Comparison of ENCODE assay signal across 8 cellular contexts in the genomic region with DNA sequence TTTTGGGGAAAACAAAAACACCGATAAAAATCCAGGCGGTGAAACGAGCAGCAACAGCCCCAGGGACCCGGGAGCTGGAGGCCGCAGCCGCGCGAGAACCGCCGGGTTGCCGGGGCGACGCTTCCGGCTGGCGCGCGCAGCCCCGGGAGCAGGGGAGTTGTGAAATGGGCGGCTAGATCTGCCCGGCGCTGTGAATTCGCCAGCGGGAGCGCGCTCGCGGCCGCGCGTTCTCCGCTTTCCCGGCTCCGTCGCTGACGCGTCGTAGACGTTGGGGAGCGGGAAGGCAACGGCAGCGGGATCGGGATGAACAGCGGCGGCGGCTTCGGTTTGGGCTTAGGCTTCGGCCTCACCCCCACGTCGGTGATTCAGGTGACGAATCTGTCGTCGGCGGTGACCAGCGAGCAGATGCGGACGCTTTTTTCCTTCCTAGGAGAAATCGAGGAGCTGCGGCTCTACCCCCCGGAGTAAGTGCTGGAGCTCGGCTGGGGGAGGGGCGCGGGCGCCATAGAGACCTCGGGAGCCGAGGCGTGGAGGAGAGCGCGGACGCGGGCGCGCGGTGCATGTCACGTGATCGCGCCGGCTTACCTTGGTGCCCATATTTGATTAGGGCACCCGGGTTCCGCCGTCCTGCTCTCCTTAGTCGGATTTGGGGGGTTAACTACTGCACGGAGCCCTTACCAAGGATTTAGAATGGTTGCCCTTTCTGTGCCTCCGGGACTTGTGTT. TPM values are rescaled to one million over a fixed set of nuclear protein-coding genes. Genes with fewer than 3 reads are reported as not detected.
DNase-seq lines count a peak whose midpoint lies in the region; ATAC-seq and TF ChIP-seq lines count a peak whose summit lies in the region.

A gene with protein sequence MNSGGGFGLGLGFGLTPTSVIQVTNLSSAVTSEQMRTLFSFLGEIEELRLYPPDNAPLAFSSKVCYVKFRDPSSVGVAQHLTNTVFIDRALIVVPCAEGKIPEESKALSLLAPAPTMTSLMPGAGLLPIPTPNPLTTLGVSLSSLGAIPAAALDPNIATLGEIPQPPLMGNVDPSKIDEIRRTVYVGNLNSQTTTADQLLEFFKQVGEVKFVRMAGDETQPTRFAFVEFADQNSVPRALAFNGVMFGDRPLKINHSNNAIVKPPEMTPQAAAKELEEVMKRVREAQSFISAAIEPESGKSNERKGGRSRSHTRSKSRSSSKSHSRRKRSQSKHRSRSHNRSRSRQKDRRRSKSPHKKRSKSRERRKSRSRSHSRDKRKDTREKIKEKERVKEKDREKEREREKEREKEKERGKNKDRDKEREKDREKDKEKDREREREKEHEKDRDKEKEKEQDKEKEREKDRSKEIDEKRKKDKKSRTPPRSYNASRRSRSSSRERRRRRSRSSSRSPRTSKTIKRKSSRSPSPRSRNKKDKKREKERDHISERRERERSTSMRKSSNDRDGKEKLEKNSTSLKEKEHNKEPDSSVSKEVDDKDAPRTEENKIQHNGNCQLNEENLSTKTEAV (plus strand): TSS at position 227 of the 725 bp plus-strand sequence. CDS start 77 bp downstream, at position 304.

- no peaks in the 10 kb centered on the region for H3K36me3 ChIP-seq in mucosa of rectum (ENCODE audit: control insufficient read depth in 2 of 2, insufficient read depth in 2 of 2, low read length in 2 of 2)

- peak within 1 kb of the TSS; percentile 99 for H3K27ac ChIP-seq in mucosa of rectum (ENCODE audit: low read depth in 2 of 2, low read length in 2 of 2)

- TF ChIP-seq POLR2A in erythroblast (IDR thresholded peaks at IDR 0.05; ENCODE audit: low read length) = peak; percentile 95

- H3K27me3 Mint-ChIP-seq in activated T-cell treated with anti-CD3 and anti-CD28 coated beads, Interleukin-2, amount 50 U/mL, for 24 hours = no peaks in the 10 kb centered on the region

- no peaks in the 10 kb centered on the region for H3K9me3 ChIP-seq in mucosa of rectum (ENCODE audit: control insufficient read depth in 2 of 2, low read length in 2 of 2)

- H3K4me3 Mint-ChIP-seq in activated T-cell treated with anti-CD3 and anti-CD28 coated beads, Interleukin-2, amount 50 U/mL, for 24 hours = peak within 1 kb of the TSS; percentile 96

- H3K4me1 ChIP-seq in mucosa of rectum (ENCODE audit: control insufficient read depth in 2 of 2, insufficient read depth in 2 of 2, low read length in 2 of 2) = peaks cover 12 to 13% of the 10 kb centered on the region in 2 donors

- ATAC-seq in GM21717 (IDR thresholded peaks at IDR 0.05; ENCODE audit: unreplicated experiment) = peak; percentile 87

- no peaks in the 10 kb centered on the region for H3K9me3 Mint-ChIP-seq in activated T-cell treated with anti-CD3 and anti-CD28 coated beads, Interleukin-2, amount 50 U/mL, for 24 hours

- H3K4me3 ChIP-seq in Jurkat, Clone E6-1 (ENCODE audit: low read length) = peak within 1 kb of the TSS; percentile 97
- peak within 1 kb of the TSS; percentile 94 to 99 for H3K4me3 ChIP-seq in mucosa of rectum (ENCODE audit: low read length in 2 of 2)

- peak within 1 kb of the TSS; percentile 99 for H3K27ac Mint-ChIP-seq in activated T-cell treated with anti-CD3 and anti-CD28 coated beads, Interleukin-2, amount 50 U/mL, for 24 hours

- no peaks in the 10 kb centered on the region for H3K27me3 ChIP-seq in mucosa of rectum (ENCODE audit: control insufficient read depth in 2 of 2, insufficient read depth in 2 of 2, low read length in 2 of 2)

- peaks cover 52% of the 10 kb centered on the region for H3K4me1 Mint-ChIP-seq in activated T-cell treated with anti-CD3 and anti-CD28 coated beads, Interleukin-2, amount 50 U/mL, for 24 hours (ENCODE audit: low read depth)

- H3K9ac ChIP-seq in mucosa of rectum (ENCODE audit: low read depth in 1 of 2, low read length in 2 of 2) = peak within 1 kb of the TSS; percentile 99

- H3K36me3 Mint-ChIP-seq in activated T-cell treated with anti-CD3 and anti-CD28 coated beads, Interleukin-2, amount 50 U/mL, for 24 hours (ENCODE audit: low read depth) = peaks cover 41% of the 10 kb centered on the region

- peak; percentile 31 for DNase-seq in DMS153 treated with DMSO at 0.1 percent for 48 hours (lab: John Stamatoyannopoulos, UW; ENCODE audit: unreplicated experiment)
- peak; percentile 88 for DNase-seq in Jurkat, Clone E6-1 (ENCODE audit: low read depth, low spot score)
- DNase-seq in activated T-cell treated with anti-CD3 and anti-CD28 coated beads, Interleukin-2, amount 50 U/mL, for 24 hours = peak; percentile 93
- DNase-seq in erythroblast (lab: John Stamatoyannopoulos, UW) = peak; percentile 95 to 96
- peak; percentile 74 to 80 for DNase-seq in stimulated activated CD8-positive, alpha-beta memory T cell treated with anti-CD3 and anti-CD28 coated beads, Interleukin-4, amount 100 ng/mL, for 4 hours (ENCODE audit: low read depth in 2 of 2, low spot score in 1 of 2)

TF ChIP-seq in PFSK-1, 5 proteins besides CTCF, POLR2A, EP300 and RAD21:
- peak; percentile 87 for TF ChIP-seq POLR2AphosphoS5 (IDR thresholded peaks at IDR 0.05; ENCODE audit: low read depth, low read length)
- TF ChIP-seq SIN3A (IDR thresholded peaks at IDR 0.05; ENCODE audit: borderline replicate concordance, insufficient read depth, low read length) = peak; percentile 17; the same call in 1 of the 2 replicates
- TF ChIP-seq FOXP2 (optimal IDR thresholded peaks at IDR 0.05; ENCODE audit: borderline replicate concordance, extremely low read depth, extremely low read length, insufficient read depth) = peak; percentile 71
- TF ChIP-seq, protein P1, sequence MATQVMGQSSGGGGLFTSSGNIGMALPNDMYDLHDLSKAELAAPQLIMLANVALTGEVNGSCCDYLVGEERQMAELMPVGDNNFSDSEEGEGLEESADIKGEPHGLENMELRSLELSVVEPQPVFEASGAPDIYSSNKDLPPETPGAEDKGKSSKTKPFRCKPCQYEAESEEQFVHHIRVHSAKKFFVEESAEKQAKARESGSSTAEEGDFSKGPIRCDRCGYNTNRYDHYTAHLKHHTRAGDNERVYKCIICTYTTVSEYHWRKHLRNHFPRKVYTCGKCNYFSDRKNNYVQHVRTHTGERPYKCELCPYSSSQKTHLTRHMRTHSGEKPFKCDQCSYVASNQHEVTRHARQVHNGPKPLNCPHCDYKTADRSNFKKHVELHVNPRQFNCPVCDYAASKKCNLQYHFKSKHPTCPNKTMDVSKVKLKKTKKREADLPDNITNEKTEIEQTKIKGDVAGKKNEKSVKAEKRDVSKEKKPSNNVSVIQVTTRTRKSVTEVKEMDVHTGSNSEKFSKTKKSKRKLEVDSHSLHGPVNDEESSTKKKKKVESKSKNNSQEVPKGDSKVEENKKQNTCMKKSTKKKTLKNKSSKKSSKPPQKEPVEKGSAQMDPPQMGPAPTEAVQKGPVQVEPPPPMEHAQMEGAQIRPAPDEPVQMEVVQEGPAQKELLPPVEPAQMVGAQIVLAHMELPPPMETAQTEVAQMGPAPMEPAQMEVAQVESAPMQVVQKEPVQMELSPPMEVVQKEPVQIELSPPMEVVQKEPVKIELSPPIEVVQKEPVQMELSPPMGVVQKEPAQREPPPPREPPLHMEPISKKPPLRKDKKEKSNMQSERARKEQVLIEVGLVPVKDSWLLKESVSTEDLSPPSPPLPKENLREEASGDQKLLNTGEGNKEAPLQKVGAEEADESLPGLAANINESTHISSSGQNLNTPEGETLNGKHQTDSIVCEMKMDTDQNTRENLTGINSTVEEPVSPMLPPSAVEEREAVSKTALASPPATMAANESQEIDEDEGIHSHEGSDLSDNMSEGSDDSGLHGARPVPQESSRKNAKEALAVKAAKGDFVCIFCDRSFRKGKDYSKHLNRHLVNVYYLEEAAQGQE (IDR thresholded peaks at IDR 0.05; ENCODE audit: insufficient read depth in 1 of 2, low read depth in 2 of 2, low read length in 2 of 2) = no peak; a peak in 2 of 4 replicates
- TF ChIP-seq TAF1 (IDR thresholded peaks at IDR 0.05; ENCODE audit: borderline replicate concordance, insufficient read depth, low read length) = peak; percentile 58; the same call in 1 of the 2 replicates

RNA-seq across cellular contexts. Expression of the gene that starts here (rescaled TPM):
- polyA plus RNA-seq in Jurkat, Clone E6-1 (2012; ENCODE audit: insufficient read depth, insufficient read length) = 44.5 TPM
- 24.8 TPM for polyA plus RNA-seq in PFSK-1 (2012; ENCODE audit: insufficient read length, low read depth)

Comparison
In these comparisons a context has a peak if more than half of its experiments do, and no peak if none do; other contexts are left out.
1. Peak in every context shown above with its lines: DNase-seq, ATAC-seq, H3K4me3 ChIP-seq and H3K27ac ChIP-seq.
2. DNase-seq: peak in every context shown above with its lines; median percentile 96 in erythroblast; 93 in activated T-cell treated with anti-CD3 and anti-CD28 coated beads, Interleukin-2, amount 50 U/mL, for 24 hours; 88 in Jurkat, Clone E6-1; 77 in stimulated activated CD8-positive, alpha-beta memory T cell treated with anti-CD3 and anti-CD28 coated beads, Interleukin-4, amount 100 ng/mL, for 4 hours; 31 in DMS153 treated with DMSO at 0.1 percent for 48 hours.